Comparison of ENCODE assay signal across 1 cellular context in genomic region chr1:183609313-183609712, GRCh38.
TF ChIP-seq lines count a peak whose summit lies in the region.

No MANE protein-coding gene starts in this region.

TF ChIP-seq in HCT116, 20 proteins besides CTCF, POLR2A, EP300 and RAD21 (continued from another document):
- TF ChIP-seq ZBTB33 (IDR thresholded peaks at IDR 0.05; ENCODE audit: extremely low read depth, insufficient replicate concordance, low read length) (no peak), POLR2AphosphoS5 (IDR thresholded peaks at IDR 0.05; ENCODE audit: low read depth, low read length) (no peak), SP1 (IDR thresholded peaks at IDR 0.05; ENCODE audit: low read depth) (no peak), MAX (IDR thresholded peaks at IDR 0.05) (no peak), EGR1 (IDR thresholded peaks at IDR 0.05; ENCODE audit: low read depth) (no peak), REST (IDR thresholded peaks at IDR 0.05; ENCODE audit: low read depth) (no peak), FOSL1 (IDR thresholded peaks at IDR 0.05; ENCODE audit: low read depth) (no peak)
